ENCODE assay signal across 8 cellular contexts in the genomic region with DNA sequence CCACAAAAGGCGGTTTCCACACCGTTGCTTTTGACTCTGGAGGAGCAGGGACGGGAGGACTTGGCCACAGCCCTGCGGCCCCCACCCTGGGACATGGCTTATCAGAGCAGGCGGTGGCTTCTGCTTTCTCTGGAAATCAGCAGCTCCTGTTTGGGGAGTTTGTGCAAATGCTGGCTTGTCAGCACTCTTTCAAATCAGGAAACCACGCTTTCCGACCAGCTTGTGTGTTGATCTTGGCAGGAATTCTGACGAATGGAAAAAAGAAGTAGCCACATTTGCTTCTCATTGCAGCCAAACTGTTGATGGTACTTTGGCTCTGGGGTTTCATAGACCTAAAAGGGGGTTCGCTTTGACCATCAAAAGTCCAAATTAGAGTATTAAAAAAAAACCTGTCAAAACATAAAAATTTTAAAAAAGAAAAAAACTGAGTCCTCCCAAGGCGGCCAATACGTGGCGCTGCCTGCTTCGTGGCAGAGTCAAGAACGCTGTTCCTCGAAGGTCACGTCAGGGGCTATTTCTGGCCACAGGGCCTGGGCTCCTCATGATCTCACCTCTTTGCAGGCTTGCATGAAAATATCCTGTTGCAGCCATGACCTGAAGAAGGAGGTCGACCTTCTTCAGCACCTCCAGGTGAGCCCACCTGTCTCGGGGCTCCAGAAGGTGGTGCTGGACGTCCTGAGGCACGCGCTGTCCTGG.
DNase-seq lines count a peak whose midpoint lies in the region; ATAC-seq and TF ChIP-seq lines count a peak whose summit lies in the region.

No MANE protein-coding gene starts in this region.

- intact Hi-C loops in mucosa of descending colon (cut with DNase I, micrococcal nuclease): no loop called here

- peaks cover 16% of the 10 kb centered on the region for H3K4me1 ChIP-seq in mucosa of descending colon (ENCODE audit: low read depth)

- ATAC-seq in mucosa of descending colon: peak; percentile 46
- no peak for ATAC-seq in GM19351 (IDR thresholded peaks at IDR 0.05; ENCODE audit: unreplicated experiment)
- no peak for ATAC-seq in GM21529 (IDR thresholded peaks at IDR 0.05; ENCODE audit: unreplicated experiment)
- no peak for ATAC-seq in GM18520 (IDR thresholded peaks at IDR 0.05; ENCODE audit: unreplicated experiment)

- H3K9me3 ChIP-seq in mucosa of descending colon: no peaks in the 10 kb centered on the region

- DNase-seq in Ammon's horn (ENCODE audit: low spot score): peak; percentile 87
- peak; percentile 73 for DNase-seq in M059J (ENCODE audit: low read depth)
- DNase-seq in dermis blood vessel endothelial cell: peak; percentile 92
- DNase-seq in mucosa of descending colon: peak in 1 of 3 donors; percentile 44
- no peak for DNase-seq in NCI-H1436 (lab: John Stamatoyannopoulos, UW)

- no peak overlapping the region for H3K4me3 ChIP-seq in mucosa of descending colon

- no peaks in the 10 kb centered on the region for H3K36me3 ChIP-seq in mucosa of descending colon (ENCODE audit: low read depth)

- TF ChIP-seq CTCF in mucosa of descending colon (IDR thresholded peaks at IDR 0.05): no peak
